8 cellular contexts compared by ENCODE assay signal in genomic region chr11:62542750-62543567, GRCh38. TPM values are rescaled to one million over a fixed set of nuclear protein-coding genes. Genes with fewer than 3 reads are reported as not detected.
DNase-seq lines count a peak whose midpoint lies in the region; ATAC-seq and TF ChIP-seq lines count a peak whose summit lies in the region.

No MANE protein-coding gene starts in this region.

- H3K27me3 ChIP-seq in endocrine pancreas (ENCODE audit: control insufficient read depth, insufficient read depth, low read length) (no peaks in the 10 kb centered on the region), mesendoderm (ENCODE audit: insufficient read depth, low read length, poor library complexity) (no peaks in the 10 kb centered on the region)

- POLR2A ChIA-PET in HEK293T (lab: Yijun Ruan, JAX): interaction anchor here (0.6 to 4.0 kb wide), 6 partner anchors 10 to 120 kb away, joined by 3 to 21 read pairs (median 4); partner anchors contain the start of gene TUT1

- ATAC-seq in activated CD8-positive, alpha-beta memory T cell treated with anti-CD3 and anti-CD28 coated beads, Interleukin-2, amount 10 ng/mL, durations not matched to agents 7 days and 5 days: peak; percentile 37
- peak; percentile 74 for ATAC-seq in stimulated activated naive CD8-positive, alpha-beta T cell treated with anti-CD3 and anti-CD28 coated beads, Interleukin-15, Interleukin-2, amounts not matched to agents 100 U/mL and 50 U/mL, for 24 hours

- H4K5ac ChIP-seq in mesendoderm (ENCODE audit: low read length): no peak overlapping the region

- WGBS in mesendoderm (ENCODE audit: extremely low coverage, insufficient coverage, low lambda C conversion rate): no CpG with 5 or more reads among the region's 30 CpGs

- H3K4me1 Mint-ChIP-seq in activated CD8-positive, alpha-beta memory T cell treated with anti-CD3 and anti-CD28 coated beads, Interleukin-2, amount 10 ng/mL, durations not matched to agents 7 days and 5 days: peaks cover 70% of the 10 kb centered on the region

- peak overlapping the region; percentile 40 for H3K18ac ChIP-seq in mesendoderm (ENCODE audit: low read length)

- no peaks in the 10 kb centered on the region for H3K36me3 ChIP-seq in endocrine pancreas (ENCODE audit: control insufficient read depth, insufficient read depth, low read length)
- H3K36me3 ChIP-seq in mesendoderm (ENCODE audit: control insufficient read depth, insufficient read depth, low read length): no peaks in the 10 kb centered on the region

- H2BK120ac ChIP-seq in mesendoderm (ENCODE audit: low read depth, low read length): no peak overlapping the region

- H2BK5ac ChIP-seq in mesendoderm (ENCODE audit: low read length): peak overlapping the region; percentile 13

- H3K79me1 ChIP-seq in mesendoderm (ENCODE audit: low read length): peaks cover 27% of the 10 kb centered on the region

- H3K4me3 Mint-ChIP-seq in activated CD8-positive, alpha-beta memory T cell treated with anti-CD3 and anti-CD28 coated beads, Interleukin-2, amount 10 ng/mL, durations not matched to agents 7 days and 5 days: peak overlapping the region; percentile 98

- peak overlapping the region; percentile 35 for H3K9ac ChIP-seq in endocrine pancreas (ENCODE audit: control insufficient read depth, insufficient read depth, low read length)
- H3K9ac ChIP-seq in mesendoderm (ENCODE audit: low read length): peak overlapping the region; percentile 94

- no peak overlapping the region for H2BK15ac ChIP-seq in mesendoderm (replicated peaks; ENCODE audit: low read depth)

- H3K79me2 ChIP-seq in mesendoderm (ENCODE audit: control insufficient read depth, insufficient read depth, low read length): peaks cover 56% of the 10 kb centered on the region

- DNase-seq in DMS114 treated with DMSO at 0.1 percent for 48 hours (lab: John Stamatoyannopoulos, UW; ENCODE audit: unreplicated experiment) (peak; percentile 55), HEK293T (ENCODE audit: extremely low spot score) (peak; percentile 85), NOMO-1 (lab: John Stamatoyannopoulos, UW; ENCODE audit: unreplicated experiment in 2 of 2) (peak; percentile 87 to 91), mesendoderm (peak; percentile 88), occipital lobe (lab: John Stamatoyannopoulos, UW) (no peak)
- DNase-seq in activated CD8-positive, alpha-beta memory T cell treated with anti-CD3 and anti-CD28 coated beads, Interleukin-2, amount 10 ng/mL, durations not matched to agents 7 days and 5 days: peak; percentile 89
- DNase-seq in stimulated activated naive CD8-positive, alpha-beta T cell treated with anti-CD3 and anti-CD28 coated beads, Interleukin-15, Interleukin-2, amounts not matched to agents 100 U/mL and 50 U/mL, for 24 hours: peak; percentile 87

- H2AK5ac ChIP-seq in mesendoderm (ENCODE audit: low read length): peak overlapping the region; percentile 80

- peak overlapping the region; percentile 60 for H3K4me2 ChIP-seq in mesendoderm (ENCODE audit: low read length)

- H3K4me3 ChIP-seq in endocrine pancreas (ENCODE audit: control insufficient read depth, insufficient read depth, low read length) (no peak overlapping the region), mesendoderm (ENCODE audit: low read length) (peak overlapping the region; percentile 1)

- H3K23ac ChIP-seq in mesendoderm (ENCODE audit: low read length): peak overlapping the region; percentile 37

- peaks cover 6% of the 10 kb centered on the region for H3K27me3 Mint-ChIP-seq in activated CD8-positive, alpha-beta memory T cell treated with anti-CD3 and anti-CD28 coated beads, Interleukin-2, amount 10 ng/mL, durations not matched to agents 7 days and 5 days

- peak overlapping the region; percentile 89 for H3K27ac Mint-ChIP-seq in activated CD8-positive, alpha-beta memory T cell treated with anti-CD3 and anti-CD28 coated beads, Interleukin-2, amount 10 ng/mL, durations not matched to agents 7 days and 5 days

- no peaks in the 10 kb centered on the region for H3K9me3 Mint-ChIP-seq in activated CD8-positive, alpha-beta memory T cell treated with anti-CD3 and anti-CD28 coated beads, Interleukin-2, amount 10 ng/mL, durations not matched to agents 7 days and 5 days (ENCODE audit: low read depth)

- no peak overlapping the region for H4K8ac ChIP-seq in mesendoderm (ENCODE audit: low read depth, low read length)

- peak overlapping the region; percentile 17 for H3K27ac ChIP-seq in mesendoderm (ENCODE audit: low read depth, low read length)

- H3K36me3 Mint-ChIP-seq in activated CD8-positive, alpha-beta memory T cell treated with anti-CD3 and anti-CD28 coated beads, Interleukin-2, amount 10 ng/mL, durations not matched to agents 7 days and 5 days: peaks cover 18% of the 10 kb centered on the region

- no peaks in the 10 kb centered on the region for H3K9me3 ChIP-seq in endocrine pancreas (ENCODE audit: control insufficient read depth, low read length)

- no peak overlapping the region for H3K4ac ChIP-seq in mesendoderm (ENCODE audit: low read depth, low read length)

- H3K56ac ChIP-seq in mesendoderm (ENCODE audit: low read length): peak overlapping the region; percentile 99

- no peaks in the 10 kb centered on the region for H3K4me1 ChIP-seq in endocrine pancreas (ENCODE audit: control insufficient read depth, insufficient read depth, low read length)
- H3K4me1 ChIP-seq in mesendoderm (ENCODE audit: control insufficient read depth, low read depth, low read length): peaks cover 10% of the 10 kb centered on the region

- CTCF ChIA-PET in HEK293T (lab: Yijun Ruan, JAX): interaction anchor here (0.5 to 4.1 kb wide), 46 partner anchors 8 to 662 kb away, joined by 3 to 54 read pairs (median 4); partner anchors contain the start of genes GANAB, INTS5, MTA2 and SCGB1A1
- CTCF ChIA-PET in activated CD8-positive, alpha-beta memory T cell treated with anti-CD3 and anti-CD28 coated beads, Interleukin-2, amount 10 ng/mL, durations not matched to agents 7 days and 5 days (lab: Charles Lee): interaction anchor here (0.6 to 10.7 kb wide), 46 partner anchors 9 to 319 kb away, joined by 3 to 354 read pairs (median 4); partner anchors contain the start of genes ASRGL1, C11orf98, CSKMT and EEF1G

TF ChIP-seq in HEK293T, 16 proteins besides CTCF, POLR2A, EP300 and RAD21:
- TF ChIP-seq CTBP1 (IDR thresholded peaks at IDR 0.05; ENCODE audit: borderline replicate concordance) (no peak), FOXK2 (IDR thresholded peaks at IDR 0.05) (no peak), NFRKB (IDR thresholded peaks at IDR 0.05) (no peak), SP1 (IDR thresholded peaks at IDR 0.05) (no peak), ELF4 (IDR thresholded peaks at IDR 0.05) (no peak), PKNOX1 (IDR thresholded peaks at IDR 0.05) (no peak), SUZ12 (IDR thresholded peaks at IDR 0.05) (no peak), ZNF384 (IDR thresholded peaks at IDR 0.05) (no peak), LEF1 (IDR thresholded peaks at IDR 0.05; ENCODE audit: borderline replicate concordance) (no peak), FOXA1 (IDR thresholded peaks at IDR 0.05) (no peak), L3MBTL2 (conservative IDR thresholded peaks at IDR 0.05) (no peak), BHLHE40 (IDR thresholded peaks at IDR 0.05; ENCODE audit: borderline replicate concordance) (no peak)

RNA-seq across cellular contexts. Expression of gene AHNAK, which starts 3.6 kb away (rescaled TPM):
- 100 to 1,000 TPM; 180 to 390 TPM for total RNA-seq in activated CD8-positive, alpha-beta memory T cell treated with anti-CD3 and anti-CD28 coated beads, Interleukin-2, amount 10 ng/mL, durations not matched to agents 7 days and 5 days
- 4.2 TPM for polyA plus RNA-seq in mesendoderm (2013, experiment 1 of 2)
- 3.9 TPM for polyA plus RNA-seq in mesendoderm (2013, experiment 2 of 2)
- total RNA-seq in occipital lobe: 18.6 TPM

RNA-seq across cellular contexts. Expression of gene EEF1G, which starts 30.7 kb away (rescaled TPM):
- total RNA-seq in activated CD8-positive, alpha-beta memory T cell treated with anti-CD3 and anti-CD28 coated beads, Interleukin-2, amount 10 ng/mL, durations not matched to agents 7 days and 5 days: 1,000 to 10,000 TPM in 1 of 2 experiments, 100 to 1,000 TPM in 1; 878 to 1,201 TPM
- 1,142 TPM for polyA plus RNA-seq in mesendoderm (2013, experiment 1 of 2)
- 1,164 TPM for polyA plus RNA-seq in mesendoderm (2013, experiment 2 of 2)
- total RNA-seq in occipital lobe: 1,633 TPM

RNA-seq across cellular contexts. Expression of gene TUT1, which starts 48.4 kb away (rescaled TPM):
- total RNA-seq in activated CD8-positive, alpha-beta memory T cell treated with anti-CD3 and anti-CD28 coated beads, Interleukin-2, amount 10 ng/mL, durations not matched to agents 7 days and 5 days: 10 to 100 TPM; 24.7 to 29.6 TPM
- polyA plus RNA-seq in mesendoderm (2013, experiment 1 of 2): 12.7 TPM
- 13.0 TPM for polyA plus RNA-seq in mesendoderm (2013, experiment 2 of 2)
- total RNA-seq in occipital lobe: 4.5 TPM

RNA-seq across cellular contexts. Expression of gene MTA2, which starts 58.7 kb away (rescaled TPM):
- total RNA-seq in activated CD8-positive, alpha-beta memory T cell treated with anti-CD3 and anti-CD28 coated beads, Interleukin-2, amount 10 ng/mL, durations not matched to agents 7 days and 5 days: 100 to 1,000 TPM; 245 to 264 TPM
- 75.0 TPM for polyA plus RNA-seq in mesendoderm (2013, experiment 1 of 2)
- 74.7 TPM for polyA plus RNA-seq in mesendoderm (2013, experiment 2 of 2)
- total RNA-seq in occipital lobe: 129 TPM
